Comparison of ENCODE assay signal across 10 cellular contexts in the genomic region with DNA sequence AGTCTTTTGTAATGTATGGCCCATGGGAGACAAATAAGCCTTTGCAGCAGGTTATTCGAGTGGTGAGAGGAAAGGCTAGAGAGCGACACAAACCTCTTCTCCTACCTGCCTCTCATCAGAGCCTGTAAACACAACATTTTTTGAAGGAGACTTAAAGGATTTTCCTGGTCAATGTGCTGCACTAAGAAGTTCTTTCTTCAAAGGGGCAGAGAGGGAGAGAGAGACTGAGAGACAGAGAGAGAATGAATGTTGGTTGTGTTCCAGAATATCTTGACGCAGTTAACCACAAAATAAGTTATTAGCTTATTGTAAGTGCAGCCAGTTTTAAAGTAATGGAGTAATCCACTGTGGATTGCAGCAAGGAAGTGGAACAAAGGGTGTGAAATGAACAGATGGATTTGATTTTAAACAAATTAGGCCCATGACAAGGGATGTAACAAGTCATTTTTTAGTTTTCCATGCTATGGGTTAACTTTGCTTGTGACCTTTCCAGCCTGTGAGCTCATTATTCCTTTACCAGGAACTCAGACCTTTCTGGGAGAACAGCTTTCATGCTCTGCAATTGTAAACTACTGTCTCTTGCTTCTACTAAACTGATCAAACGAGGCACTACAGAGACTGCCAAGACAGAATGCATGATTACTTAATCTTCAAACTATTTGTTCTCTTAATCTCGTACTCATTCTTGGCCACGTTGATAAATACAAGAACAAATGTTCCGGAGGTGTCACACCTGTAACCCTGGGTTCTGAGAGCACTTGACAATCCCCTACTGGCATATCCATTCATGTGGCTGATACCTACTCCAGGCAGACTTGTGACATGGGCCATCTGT.
DNase-seq lines count a peak whose midpoint lies in the region; FAIRE-seq and TF ChIP-seq lines count a peak whose summit lies in the region.
"Had no signal": no experiment of that assay in that cellular context is flagged by ENCODE, and none has a peak within 500 bp of the region (broad histone marks: within the 10 kb centered on the region; RNA-seq: fewer than 3 reads in every experiment).

No MANE protein-coding gene starts in this region.

- in situ Hi-C loops in astrocyte of the cerebellum (cut with HindIII; ENCODE audit: low sequenced_read_pairs) = loop anchor here (5.0 to 10.0 kb wide), 2 partner anchors 36 to 117 kb away; no protein-coding TSS in a partner anchor

- no peak for TF ChIP-seq POLR2A in vagina (IDR thresholded peaks at IDR 0.05)

- no peaks in the 10 kb centered on the region for H3K9me2 ChIP-seq in hepatocyte (replicated peaks; ENCODE audit: insufficient read depth)

- DNase-seq in GM04504 (ENCODE audit: low read depth) = peak; percentile 85
- peak; percentile 85 for DNase-seq in astrocyte of the cerebellum (ENCODE audit: low read depth)
- no peak for DNase-seq in hepatocyte (ENCODE audit: low spot score)
- DNase-seq in small intestine = peak; percentile 11
- DNase-seq in vagina (ENCODE audit: extremely low spot score in 2 of 2) = no peak
- no peak for DNase-seq in RPMI8226
- no peak for DNase-seq in activated CD4-positive, alpha-beta T cell treated with anti-CD3 and anti-CD28 coated beads for 4 hours
- DNase-seq in activated CD4-positive, CD25-positive, alpha-beta regulatory T cell (lab: John Stamatoyannopoulos, UW) = no peak
- DNase-seq: Karpas-422, SIG-M5 had no signal

- WGBS in hepatocyte (ENCODE audit: low lambda C conversion rate, missing lambda C conversion rate) = 42% methylated on average over 7 of the region's 7 CpGs
- WGBS in small intestine, 3 donors = 35 to 44% (median 39%) methylated on average over 7 of the region's 7 CpGs

- H2AFZ ChIP-seq in hepatocyte = no peak overlapping the region

- FAIRE-seq in small intestine (lab: Jason Lieb, UNC) = no peak

- no peaks in the 10 kb centered on the region for H3K36me3 ChIP-seq in hepatocyte (replicated peaks; ENCODE audit: insufficient read depth, low read depth)
- no peaks in the 10 kb centered on the region for H3K36me3 ChIP-seq in small intestine (ENCODE audit: control insufficient read depth in 2 of 2, insufficient read depth in 2 of 2, low read length in 2 of 2)
- H3K36me3 ChIP-seq in vagina = no peaks in the 10 kb centered on the region

- H3K79me2 ChIP-seq in hepatocyte = no peaks in the 10 kb centered on the region

- H3K27me3 ChIP-seq in hepatocyte (no peaks in the 10 kb centered on the region), small intestine (ENCODE audit: control insufficient read depth in 2 of 2, insufficient read depth in 2 of 2, low read length in 2 of 2) (no peaks in the 10 kb centered on the region), vagina (no peaks in the 10 kb centered on the region)

- peaks cover 30% of the 10 kb centered on the region for H3K4me1 ChIP-seq in hepatocyte (ENCODE audit: insufficient read depth)
- no peaks in the 10 kb centered on the region for H3K4me1 ChIP-seq in small intestine (ENCODE audit: control insufficient read depth in 2 of 2, insufficient read depth in 1 of 2, low read depth in 1 of 2, low read length in 1 of 2)
- H3K4me1 ChIP-seq in vagina = peaks cover 27% of the 10 kb centered on the region

- H3K9me3 ChIP-seq in hepatocyte (ENCODE audit: low read depth) (no peaks in the 10 kb centered on the region), small intestine (ENCODE audit: control insufficient read depth, low read depth) (no peaks in the 10 kb centered on the region), vagina (no peaks in the 10 kb centered on the region)

- no peak overlapping the region for H3K4me2 ChIP-seq in hepatocyte

- H3K4me3 ChIP-seq in astrocyte of the cerebellum (ENCODE audit: low read depth, low read length) (no peak overlapping the region), hepatocyte (no peak overlapping the region), small intestine (ENCODE audit: low read depth in 1 of 2, low read length in 2 of 2) (no peak overlapping the region), vagina (no peak overlapping the region)

- TF ChIP-seq CTCF in astrocyte of the cerebellum (IDR thresholded peaks at IDR 0.05; ENCODE audit: low read depth, low read length, missing control alignments) (no peak), hepatocyte (IDR thresholded peaks at IDR 0.05; ENCODE audit: poor library complexity) (no peak), vagina (IDR thresholded peaks at IDR 0.05) (no peak)

- intact Hi-C loops in vagina (cut with DNase I) = loop anchor here (5.0 to 10.0 kb wide), 2 partner anchors 54 to 957 kb away; no protein-coding TSS in a partner anchor

- H4K20me1 ChIP-seq in hepatocyte (ENCODE audit: insufficient read depth, poor library complexity, severe bottlenecking) = no peaks in the 10 kb centered on the region

- H3K27ac ChIP-seq in hepatocyte (peak overlapping the region; percentile 56), small intestine (ENCODE audit: low read depth in 1 of 2, low read length in 1 of 2) (peak overlapping the region in 1 of 2 donors; percentile 18), vagina (no peak overlapping the region)

Comparison
In these comparisons a context has a peak if more than half of its experiments do, and no peak if none do; other contexts are left out.
1. DNase-seq: peak in GM04504 (single experiment), astrocyte of the cerebellum (single experiment) and small intestine (single experiment); none in hepatocyte (single experiment), vagina (0 of 2), RPMI8226 (single experiment), activated CD4-positive, alpha-beta T cell treated with anti-CD3 and anti-CD28 coated beads for 4 hours (0 of 2) and activated CD4-positive, CD25-positive, alpha-beta regulatory T cell (0 of 4).